Comparison of ENCODE assay signal across 1 cellular context in genomic region chr2:222860740-222861410, GRCh38.
TF ChIP-seq lines count a peak whose summit lies in the region.

ACSL3 (plus strand) TSS chr2:222861036; CDS start chr2:222908773, 47,737 bp downstream.

TF ChIP-seq in GM12878, 131 proteins besides CTCF, POLR2A, EP300 and RAD21 (continued from another document and continues in another):
- TF ChIP-seq PBX3 (IDR thresholded peaks at IDR 0.05; ENCODE audit: insufficient replicate concordance, low read depth, low read length), result no peak
- TF ChIP-seq, protein P1, sequence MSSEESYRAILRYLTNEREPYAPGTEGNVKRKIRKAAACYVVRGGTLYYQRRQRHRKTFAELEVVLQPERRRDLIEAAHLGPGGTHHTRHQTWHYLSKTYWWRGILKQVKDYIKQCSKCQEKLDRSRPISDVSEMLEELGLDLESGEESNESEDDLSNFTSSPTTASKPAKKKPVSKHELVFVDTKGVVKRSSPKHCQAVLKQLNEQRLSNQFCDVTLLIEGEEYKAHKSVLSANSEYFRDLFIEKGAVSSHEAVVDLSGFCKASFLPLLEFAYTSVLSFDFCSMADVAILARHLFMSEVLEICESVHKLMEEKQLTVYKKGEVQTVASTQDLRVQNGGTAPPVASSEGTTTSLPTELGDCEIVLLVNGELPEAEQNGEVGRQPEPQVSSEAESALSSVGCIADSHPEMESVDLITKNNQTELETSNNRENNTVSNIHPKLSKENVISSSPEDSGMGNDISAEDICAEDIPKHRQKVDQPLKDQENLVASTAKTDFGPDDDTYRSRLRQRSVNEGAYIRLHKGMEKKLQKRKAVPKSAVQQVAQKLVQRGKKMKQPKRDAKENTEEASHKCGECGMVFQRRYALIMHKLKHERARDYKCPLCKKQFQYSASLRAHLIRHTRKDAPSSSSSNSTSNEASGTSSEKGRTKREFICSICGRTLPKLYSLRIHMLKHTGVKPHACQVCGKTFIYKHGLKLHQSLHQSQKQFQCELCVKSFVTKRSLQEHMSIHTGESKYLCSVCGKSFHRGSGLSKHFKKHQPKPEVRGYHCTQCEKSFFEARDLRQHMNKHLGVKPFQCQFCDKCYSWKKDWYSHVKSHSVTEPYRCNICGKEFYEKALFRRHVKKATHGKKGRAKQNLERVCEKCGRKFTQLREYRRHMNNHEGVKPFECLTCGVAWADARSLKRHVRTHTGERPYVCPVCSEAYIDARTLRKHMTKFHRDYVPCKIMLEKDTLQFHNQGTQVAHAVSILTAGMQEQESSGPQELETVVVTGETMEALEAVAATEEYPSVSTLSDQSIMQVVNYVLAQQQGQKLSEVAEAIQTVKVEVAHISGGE (CRISPR knock-in tag; IDR thresholded peaks at IDR 0.05), result no peak
- no peak for TF ChIP-seq SRF (IDR thresholded peaks at IDR 0.05; ENCODE audit: low read depth in 2 of 2, low read length in 2 of 2)
- no peak for TF ChIP-seq FOXK2 (IDR thresholded peaks at IDR 0.05)
- peak; percentile 60 for TF ChIP-seq CREM (IDR thresholded peaks at IDR 0.05; ENCODE audit: low read depth)
- TF ChIP-seq PRDM15 (CRISPR knock-in tag; IDR thresholded peaks at IDR 0.05), result no peak
- peak; percentile 98 for TF ChIP-seq TAF1 (IDR thresholded peaks at IDR 0.05; ENCODE audit: borderline replicate concordance, low read depth, low read length)
- TF ChIP-seq SMC3 (IDR thresholded peaks at IDR 0.05; ENCODE audit: borderline replicate concordance, low read length), result no peak
- no peak for TF ChIP-seq YY1 (IDR thresholded peaks at IDR 0.05; ENCODE audit: low read depth, low read length)
- TF ChIP-seq NFXL1 (IDR thresholded peaks at IDR 0.05; ENCODE audit: borderline replicate concordance), result no peak
- TF ChIP-seq, protein P2, sequence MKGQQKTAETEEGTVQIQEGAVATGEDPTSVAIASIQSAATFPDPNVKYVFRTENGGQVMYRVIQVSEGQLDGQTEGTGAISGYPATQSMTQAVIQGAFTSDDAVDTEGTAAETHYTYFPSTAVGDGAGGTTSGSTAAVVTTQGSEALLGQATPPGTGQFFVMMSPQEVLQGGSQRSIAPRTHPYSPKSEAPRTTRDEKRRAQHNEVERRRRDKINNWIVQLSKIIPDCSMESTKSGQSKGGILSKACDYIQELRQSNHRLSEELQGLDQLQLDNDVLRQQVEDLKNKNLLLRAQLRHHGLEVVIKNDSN (IDR thresholded peaks at IDR 0.05; ENCODE audit: borderline replicate concordance, extremely low read length, insufficient read depth, low read depth, low read length), result peak; percentile 90
- no peak for TF ChIP-seq FOXM1 (IDR thresholded peaks at IDR 0.05; ENCODE audit: low read depth, low read length)
- TF ChIP-seq ZSCAN29 (IDR thresholded peaks at IDR 0.05), result peak; percentile 99
- peak; percentile 78 for TF ChIP-seq MXI1 (IDR thresholded peaks at IDR 0.05; ENCODE audit: low read depth, low read length)
- no peak for TF ChIP-seq ZNF384 (IDR thresholded peaks at IDR 0.05; ENCODE audit: borderline replicate concordance, low read depth, low read length)
- TF ChIP-seq SUZ12 (IDR thresholded peaks at IDR 0.05; ENCODE audit: unreplicated experiment), result no peak
- TF ChIP-seq HCFC1 (IDR thresholded peaks at IDR 0.05; ENCODE audit: low read length), result no peak
- TF ChIP-seq BACH1 (IDR thresholded peaks at IDR 0.05; ENCODE audit: borderline replicate concordance), result peak; percentile 53; the same call in 1 of the 2 replicates
- no peak for TF ChIP-seq STAT3 (IDR thresholded peaks at IDR 0.05; ENCODE audit: low read depth, low read length)
- TF ChIP-seq ZZZ3 (IDR thresholded peaks at IDR 0.05; ENCODE audit: control insufficient read depth, insufficient read length, low read depth), result no peak
- TF ChIP-seq CBX5 (IDR thresholded peaks at IDR 0.05; ENCODE audit: low read depth), result no peak
- peak; percentile 94 for TF ChIP-seq POU2F2 (IDR thresholded peaks at IDR 0.05; ENCODE audit: borderline replicate concordance, low read depth, low read length)
- peak; percentile 70 for TF ChIP-seq KLF5 (IDR thresholded peaks at IDR 0.05; ENCODE audit: partially characterized antibody)
- TF ChIP-seq ZNF217 (IDR thresholded peaks at IDR 0.05), result peak; percentile 75; the same call in 1 of the 2 replicates
- no peak for TF ChIP-seq JUND (IDR thresholded peaks at IDR 0.05; ENCODE audit: low read depth, low read length)
- TF ChIP-seq SUPT20H (IDR thresholded peaks at IDR 0.05; ENCODE audit: borderline replicate concordance, control insufficient read depth, low read depth, low read length), result no peak
- no peak for TF ChIP-seq HDAC2 (IDR thresholded peaks at IDR 0.05)
- TF ChIP-seq KAT2A (conservative IDR thresholded peaks at IDR 0.05; ENCODE audit: control insufficient read depth, low read depth, low read length), result no peak
- no peak for TF ChIP-seq CEBPB (IDR thresholded peaks at IDR 0.05; ENCODE audit: borderline replicate concordance in 1 of 2, low read depth in 2 of 2, low read length in 2 of 2)
- TF ChIP-seq, protein P3, sequence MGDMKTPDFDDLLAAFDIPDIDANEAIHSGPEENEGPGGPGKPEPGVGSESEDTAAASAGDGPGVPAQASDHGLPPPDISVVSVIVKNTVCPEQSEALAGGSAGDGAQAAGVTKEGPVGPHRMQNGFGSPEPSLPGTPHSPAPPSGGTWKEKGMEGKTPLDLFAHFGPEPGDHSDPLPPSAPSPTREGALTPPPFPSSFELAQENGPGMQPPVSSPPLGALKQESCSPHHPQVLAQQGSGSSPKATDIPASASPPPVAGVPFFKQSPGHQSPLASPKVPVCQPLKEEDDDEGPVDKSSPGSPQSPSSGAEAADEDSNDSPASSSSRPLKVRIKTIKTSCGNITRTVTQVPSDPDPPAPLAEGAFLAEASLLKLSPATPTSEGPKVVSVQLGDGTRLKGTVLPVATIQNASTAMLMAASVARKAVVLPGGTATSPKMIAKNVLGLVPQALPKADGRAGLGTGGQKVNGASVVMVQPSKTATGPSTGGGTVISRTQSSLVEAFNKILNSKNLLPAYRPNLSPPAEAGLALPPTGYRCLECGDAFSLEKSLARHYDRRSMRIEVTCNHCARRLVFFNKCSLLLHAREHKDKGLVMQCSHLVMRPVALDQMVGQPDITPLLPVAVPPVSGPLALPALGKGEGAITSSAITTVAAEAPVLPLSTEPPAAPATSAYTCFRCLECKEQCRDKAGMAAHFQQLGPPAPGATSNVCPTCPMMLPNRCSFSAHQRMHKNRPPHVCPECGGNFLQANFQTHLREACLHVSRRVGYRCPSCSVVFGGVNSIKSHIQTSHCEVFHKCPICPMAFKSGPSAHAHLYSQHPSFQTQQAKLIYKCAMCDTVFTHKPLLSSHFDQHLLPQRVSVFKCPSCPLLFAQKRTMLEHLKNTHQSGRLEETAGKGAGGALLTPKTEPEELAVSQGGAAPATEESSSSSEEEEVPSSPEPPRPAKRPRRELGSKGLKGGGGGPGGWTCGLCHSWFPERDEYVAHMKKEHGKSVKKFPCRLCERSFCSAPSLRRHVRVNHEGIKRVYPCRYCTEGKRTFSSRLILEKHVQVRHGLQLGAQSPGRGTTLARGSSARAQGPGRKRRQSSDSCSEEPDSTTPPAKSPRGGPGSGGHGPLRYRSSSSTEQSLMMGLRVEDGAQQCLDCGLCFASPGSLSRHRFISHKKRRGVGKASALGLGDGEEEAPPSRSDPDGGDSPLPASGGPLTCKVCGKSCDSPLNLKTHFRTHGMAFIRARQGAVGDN (IDR thresholded peaks at IDR 0.05), result peak; percentile 48; the same call in 1 of the 2 replicates
- TF ChIP-seq SMARCA5 (IDR thresholded peaks at IDR 0.05), result peak; percentile 82
- TF ChIP-seq SREBF1 (IDR thresholded peaks at IDR 0.05; ENCODE audit: low read length), result peak; percentile 52; the same call in 1 of the 2 replicates
- no peak for TF ChIP-seq CHD1 (IDR thresholded peaks at IDR 0.05; ENCODE audit: low read depth, low read length)
- TF ChIP-seq, protein P4, sequence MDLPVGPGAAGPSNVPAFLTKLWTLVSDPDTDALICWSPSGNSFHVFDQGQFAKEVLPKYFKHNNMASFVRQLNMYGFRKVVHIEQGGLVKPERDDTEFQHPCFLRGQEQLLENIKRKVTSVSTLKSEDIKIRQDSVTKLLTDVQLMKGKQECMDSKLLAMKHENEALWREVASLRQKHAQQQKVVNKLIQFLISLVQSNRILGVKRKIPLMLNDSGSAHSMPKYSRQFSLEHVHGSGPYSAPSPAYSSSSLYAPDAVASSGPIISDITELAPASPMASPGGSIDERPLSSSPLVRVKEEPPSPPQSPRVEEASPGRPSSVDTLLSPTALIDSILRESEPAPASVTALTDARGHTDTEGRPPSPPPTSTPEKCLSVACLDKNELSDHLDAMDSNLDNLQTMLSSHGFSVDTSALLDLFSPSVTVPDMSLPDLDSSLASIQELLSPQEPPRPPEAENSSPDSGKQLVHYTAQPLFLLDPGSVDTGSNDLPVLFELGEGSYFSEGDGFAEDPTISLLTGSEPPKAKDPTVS (IDR thresholded peaks at IDR 0.05; ENCODE audit: low read depth, low read length), result no peak
- TF ChIP-seq, protein P5, sequence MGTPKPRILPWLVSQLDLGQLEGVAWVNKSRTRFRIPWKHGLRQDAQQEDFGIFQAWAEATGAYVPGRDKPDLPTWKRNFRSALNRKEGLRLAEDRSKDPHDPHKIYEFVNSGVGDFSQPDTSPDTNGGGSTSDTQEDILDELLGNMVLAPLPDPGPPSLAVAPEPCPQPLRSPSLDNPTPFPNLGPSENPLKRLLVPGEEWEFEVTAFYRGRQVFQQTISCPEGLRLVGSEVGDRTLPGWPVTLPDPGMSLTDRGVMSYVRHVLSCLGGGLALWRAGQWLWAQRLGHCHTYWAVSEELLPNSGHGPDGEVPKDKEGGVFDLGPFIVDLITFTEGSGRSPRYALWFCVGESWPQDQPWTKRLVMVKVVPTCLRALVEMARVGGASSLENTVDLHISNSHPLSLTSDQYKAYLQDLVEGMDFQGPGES (IDR thresholded peaks at IDR 0.05), result 0 out of 2 replicates have a peak, but pooled peaks have one; percentile 15
- no peak for TF ChIP-seq TBL1XR1 (IDR thresholded peaks at IDR 0.05; ENCODE audit: low read depth, low read length)
- TF ChIP-seq LARP7 (IDR thresholded peaks at IDR 0.05), result peak; percentile 98
- TF ChIP-seq GABPA (IDR thresholded peaks at IDR 0.05; ENCODE audit: low read depth), result no peak
- no peak for TF ChIP-seq ATF7 (IDR thresholded peaks at IDR 0.05; ENCODE audit: low read depth)
- TF ChIP-seq, protein P6, sequence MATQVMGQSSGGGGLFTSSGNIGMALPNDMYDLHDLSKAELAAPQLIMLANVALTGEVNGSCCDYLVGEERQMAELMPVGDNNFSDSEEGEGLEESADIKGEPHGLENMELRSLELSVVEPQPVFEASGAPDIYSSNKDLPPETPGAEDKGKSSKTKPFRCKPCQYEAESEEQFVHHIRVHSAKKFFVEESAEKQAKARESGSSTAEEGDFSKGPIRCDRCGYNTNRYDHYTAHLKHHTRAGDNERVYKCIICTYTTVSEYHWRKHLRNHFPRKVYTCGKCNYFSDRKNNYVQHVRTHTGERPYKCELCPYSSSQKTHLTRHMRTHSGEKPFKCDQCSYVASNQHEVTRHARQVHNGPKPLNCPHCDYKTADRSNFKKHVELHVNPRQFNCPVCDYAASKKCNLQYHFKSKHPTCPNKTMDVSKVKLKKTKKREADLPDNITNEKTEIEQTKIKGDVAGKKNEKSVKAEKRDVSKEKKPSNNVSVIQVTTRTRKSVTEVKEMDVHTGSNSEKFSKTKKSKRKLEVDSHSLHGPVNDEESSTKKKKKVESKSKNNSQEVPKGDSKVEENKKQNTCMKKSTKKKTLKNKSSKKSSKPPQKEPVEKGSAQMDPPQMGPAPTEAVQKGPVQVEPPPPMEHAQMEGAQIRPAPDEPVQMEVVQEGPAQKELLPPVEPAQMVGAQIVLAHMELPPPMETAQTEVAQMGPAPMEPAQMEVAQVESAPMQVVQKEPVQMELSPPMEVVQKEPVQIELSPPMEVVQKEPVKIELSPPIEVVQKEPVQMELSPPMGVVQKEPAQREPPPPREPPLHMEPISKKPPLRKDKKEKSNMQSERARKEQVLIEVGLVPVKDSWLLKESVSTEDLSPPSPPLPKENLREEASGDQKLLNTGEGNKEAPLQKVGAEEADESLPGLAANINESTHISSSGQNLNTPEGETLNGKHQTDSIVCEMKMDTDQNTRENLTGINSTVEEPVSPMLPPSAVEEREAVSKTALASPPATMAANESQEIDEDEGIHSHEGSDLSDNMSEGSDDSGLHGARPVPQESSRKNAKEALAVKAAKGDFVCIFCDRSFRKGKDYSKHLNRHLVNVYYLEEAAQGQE (IDR thresholded peaks at IDR 0.05; ENCODE audit: low read depth, low read length), result 0 out of 2 replicates have a peak, but pooled peaks have one; percentile 19
- TF ChIP-seq SIX5 (IDR thresholded peaks at IDR 0.05; ENCODE audit: low read depth, low read length, severe bottlenecking), result no peak
- no peak for TF ChIP-seq HDGF (IDR thresholded peaks at IDR 0.05)
